In genomic region chrX:46642145-46642544, GRCh38 we compare ENCODE assay signal across 8 cellular contexts.
DNase-seq lines count a peak whose midpoint lies in the region; ATAC-seq and TF ChIP-seq lines count a peak whose summit lies in the region.

No MANE protein-coding gene starts in this region.

- no peak overlapping the region for H2AK5ac ChIP-seq in IMR-90 (ENCODE audit: low read depth, low read length)

- H3K23ac ChIP-seq in IMR-90 (ENCODE audit: low read depth, low read length) = no peak overlapping the region

- no peaks in the 10 kb centered on the region for H4K20me1 ChIP-seq in IMR-90 (ENCODE audit: insufficient read depth, low read length)

- CTCF ChIA-PET in IMR-90 (lab: Yijun Ruan, JAX) = interaction anchor here (0.8 kb wide), 1 partner anchor 70 kb away, joined by 3 read pairs; no protein-coding TSS in a partner anchor

- no peak overlapping the region for H4K91ac ChIP-seq in IMR-90 (ENCODE audit: insufficient read depth, low read depth, low read length)

- H3K4ac ChIP-seq in IMR-90 (ENCODE audit: low read depth, low read length) = no peak overlapping the region

- peak; percentile 5 for DNase-seq in GDM1 (lab: John Stamatoyannopoulos, UW)
- peak; percentile 17 for DNase-seq in IMR-90
- no peak for DNase-seq in WERI-Rb-1
- DNase-seq in right atrium auricular region (ENCODE audit: low spot score) = no peak
- DNase-seq in upper lobe of left lung = no peak
- DNase-seq in nucleus accumbens (lab: John Stamatoyannopoulos, UW) = no peak

- H3K9ac ChIP-seq in IMR-90 (ENCODE audit: low read depth, low read length) = no peak overlapping the region

- TF ChIP-seq POLR2A in IMR-90 (IDR thresholded peaks at IDR 0.05; ENCODE audit: low read depth, low read length) = no peak
- no peak for TF ChIP-seq POLR2A in upper lobe of left lung (IDR thresholded peaks at IDR 0.05)

- intact Hi-C loops in IMR-90 (cut with micrococcal nuclease) = loop anchor here (1.0 to 2.0 kb wide), 2 partner anchors 69 to 87 kb away; partner anchors contain the start of gene CHST7

- POLR2A ChIA-PET in IMR-90 (lab: Charles Lee; ENCODE audit: unreplicated experiment) = no interaction called here

- WGBS in IMR-90 (ENCODE audit: extremely low coverage in 2 of 2, insufficient read length in 1 of 2), 2 experiments = 33% methylated on average over 2 of the region's 4 CpGs; no CpG with 5 or more reads in 1 of the 2 experiments
- WGBS in upper lobe of left lung, 2 donors = 22 to 54% methylated on average over 3 to 4 of the region's 4 CpGs

- H4K8ac ChIP-seq in IMR-90 (ENCODE audit: low read depth in 2 of 2, low read length in 2 of 2) = no peak overlapping the region

- no peak overlapping the region for H2BK20ac ChIP-seq in IMR-90 (ENCODE audit: low read depth, low read length)

- H3K27me3 ChIP-seq in IMR-90 (ENCODE audit: control insufficient read depth, insufficient read depth, low read length) = peaks cover 2% of the 10 kb centered on the region; the same call in 1 of the 2 replicates
- H3K27me3 ChIP-seq in WERI-Rb-1 (ENCODE audit: insufficient read depth, low read depth, severe bottlenecking) = peaks cover 4% of the 10 kb centered on the region
- no peaks in the 10 kb centered on the region for H3K27me3 ChIP-seq in right atrium auricular region
- no peaks in the 10 kb centered on the region for H3K27me3 ChIP-seq in upper lobe of left lung

- H3K4me3 ChIP-seq in IMR-90 (ENCODE audit: insufficient read depth, low read depth, low read length) (no peak overlapping the region), WERI-Rb-1 (ENCODE audit: low read depth, low read length) (no peak overlapping the region), right atrium auricular region (no peak overlapping the region), upper lobe of left lung (no peak overlapping the region)

- TF ChIP-seq RAD21 in IMR-90 (IDR thresholded peaks at IDR 0.05; ENCODE audit: low read length) = peak; percentile 39

- H3K18ac ChIP-seq in IMR-90 (ENCODE audit: low read depth, low read length) = no peak overlapping the region

- no peak overlapping the region for H3K4me2 ChIP-seq in IMR-90 (ENCODE audit: low read depth, low read length)

- peak; percentile 35 for TF ChIP-seq CTCF in IMR-90 (conservative IDR thresholded peaks at IDR 0.05; ENCODE audit: low read depth, low read length)
- 0 out of 2 replicates have a peak, but pooled peaks have one; percentile 12 for TF ChIP-seq CTCF in WERI-Rb-1 (IDR thresholded peaks at IDR 0.05; ENCODE audit: low read depth, low read length)
- peak; percentile 30 to 69 for TF ChIP-seq CTCF in right atrium auricular region (IDR thresholded peaks at IDR 0.05)
- peak in 5 of 6 experiments; percentile 30 to 54 (median 48) for TF ChIP-seq CTCF in upper lobe of left lung (IDR thresholded peaks at IDR 0.05)

- no peak overlapping the region for H2AK9ac ChIP-seq in IMR-90 (replicated peaks; ENCODE audit: low read depth, low read length, poor library complexity)

- no peaks in the 10 kb centered on the region for H3K79me1 ChIP-seq in IMR-90 (ENCODE audit: low read depth in 1 of 2, low read length in 2 of 2)

- no peak overlapping the region for H3K56ac ChIP-seq in IMR-90 (ENCODE audit: extremely low read depth, insufficient read depth, low read length)

- no TSS peak for BruUV-seq in IMR-90 (replicated peaks; lab: Mats Ljungman, UMichigan)

- no peak overlapping the region for H2AFZ ChIP-seq in IMR-90 (replicated peaks; ENCODE audit: low read length, poor library complexity)

- ATAC-seq in IMR-90 (ENCODE audit: low read depth) = peak; percentile 57
- peak; percentile 62 to 65 for ATAC-seq in upper lobe of left lung (ENCODE audit: low FRiP score in 2 of 2)
- no peak for ATAC-seq in HG03139 (IDR thresholded peaks at IDR 0.05; ENCODE audit: unreplicated experiment)
- no peak for ATAC-seq in GM21825 (IDR thresholded peaks at IDR 0.05; ENCODE audit: unreplicated experiment)

- H3K9me1 ChIP-seq in IMR-90 (ENCODE audit: insufficient read depth, low read length) = no peaks in the 10 kb centered on the region

- no peak overlapping the region for H4K5ac ChIP-seq in IMR-90 (ENCODE audit: low read depth, low read length)

- no peak overlapping the region for H2BK5ac ChIP-seq in IMR-90 (ENCODE audit: low read depth, low read length, poor library complexity, severe bottlenecking)

- dilution Hi-C loops in IMR-90 (cut with HindIII; ENCODE audit: low sequenced_read_pairs, unreplicated experiment) = no loop called here

- no peak overlapping the region for H2BK15ac ChIP-seq in IMR-90 (ENCODE audit: low read depth, low read length)

- no peak overlapping the region for H3K14ac ChIP-seq in IMR-90 (replicated peaks; ENCODE audit: low read depth, low read length)

- H3K9me3 ChIP-seq in IMR-90 (ENCODE audit: control insufficient read depth, insufficient read depth, low read length) = no peaks in the 10 kb centered on the region
- no peaks in the 10 kb centered on the region for H3K9me3 ChIP-seq in WERI-Rb-1 (ENCODE audit: severe bottlenecking)
- no peaks in the 10 kb centered on the region for H3K9me3 ChIP-seq in right atrium auricular region
- H3K9me3 ChIP-seq in upper lobe of left lung = no peaks in the 10 kb centered on the region

- no peaks in the 10 kb centered on the region for H3K36me3 ChIP-seq in IMR-90 (ENCODE audit: control insufficient read depth, insufficient read depth, low read length)
- H3K36me3 ChIP-seq in WERI-Rb-1 = no peaks in the 10 kb centered on the region
- no peaks in the 10 kb centered on the region for H3K36me3 ChIP-seq in right atrium auricular region
- H3K36me3 ChIP-seq in upper lobe of left lung = no peaks in the 10 kb centered on the region

- TF ChIP-seq EP300 in upper lobe of left lung (IDR thresholded peaks at IDR 0.05) = no peak

- in situ Hi-C loops in IMR-90 (cut with MboI; ENCODE audit: low sequenced_read_pairs) = loop anchor here (10.0 kb wide), 1 partner anchor 87 kb away; no protein-coding TSS in a partner anchor

- no peak overlapping the region for H2BK120ac ChIP-seq in IMR-90 (ENCODE audit: low read depth, low read length)

- no peak overlapping the region for H3K27ac ChIP-seq in IMR-90 (ENCODE audit: insufficient read depth, low read length)
- no peak overlapping the region for H3K27ac ChIP-seq in WERI-Rb-1
- peak overlapping the region in 1 of 2 donors; percentile 18 for H3K27ac ChIP-seq in right atrium auricular region
- no peak overlapping the region for H3K27ac ChIP-seq in upper lobe of left lung

- no peaks in the 10 kb centered on the region for H3K4me1 ChIP-seq in IMR-90 (ENCODE audit: control insufficient read depth, insufficient read depth, low read length)
- no peaks in the 10 kb centered on the region for H3K4me1 ChIP-seq in right atrium auricular region
- H3K4me1 ChIP-seq in upper lobe of left lung = peaks cover 0 to 5% (median under 1%) of the 10 kb centered on the region in 4 donors

TF ChIP-seq in IMR-90, 13 proteins besides CTCF, POLR2A, EP300 and RAD21:
- TF ChIP-seq ELK1 (IDR thresholded peaks at IDR 0.05; ENCODE audit: borderline replicate concordance, low read depth, low read length) = no peak
- peak; percentile 56 for TF ChIP-seq SMC3 (IDR thresholded peaks at IDR 0.05; ENCODE audit: low read depth, low read length)
- no peak for TF ChIP-seq CEBPB (IDR thresholded peaks at IDR 0.05; ENCODE audit: low read depth, low read length)
- no peak for TF ChIP-seq BHLHE40 (IDR thresholded peaks at IDR 0.05; ENCODE audit: low read depth, low read length)
- no peak for TF ChIP-seq MAZ (IDR thresholded peaks at IDR 0.05; ENCODE audit: borderline replicate concordance, low read depth, low read length)
- no peak for TF ChIP-seq RFX5 (IDR thresholded peaks at IDR 0.05; ENCODE audit: low read depth, low read length)

Comparison
In these comparisons a context has a peak if more than half of its experiments do, and no peak if none do; other contexts are left out.
1. DNase-seq: peak in GDM1 (single experiment) and IMR-90 (single experiment); none in WERI-Rb-1 (single experiment), right atrium auricular region (single experiment), upper lobe of left lung (0 of 2) and nucleus accumbens (0 of 56).
2. ATAC-seq: peak in IMR-90 (single experiment) and upper lobe of left lung (2 of 2); none in HG03139 (single experiment) and GM21825 (single experiment).
3. Peak in every context shown above with its lines, with median percentiles within 50 percentile points of each other: CTCF ChIP-seq.